Comparison of ENCODE assay signal across 12 cellular contexts in genomic region chr9:124017929-124018730, GRCh38. TPM values are rescaled to one million over a fixed set of nuclear protein-coding genes. Genes with fewer than 3 reads are reported as not detected.
DNase-seq lines count a peak whose midpoint lies in the region; ATAC-seq and TF ChIP-seq lines count a peak whose summit lies in the region.
"Had no signal": no experiment of that assay in that cellular context is flagged by ENCODE, and none has a peak within 500 bp of the region (broad histone marks: within the 10 kb centered on the region; RNA-seq: fewer than 3 reads in every experiment).

No MANE protein-coding gene starts in this region.

- H3K4me3 ChIP-seq in esophagus muscularis mucosa = peak overlapping the region; percentile 18 to 39 (median 35)
- H3K4me3 ChIP-seq in retinal pigment epithelial cell (ENCODE audit: low read length) = peak overlapping the region; percentile 97
- H3K4me3 ChIP-seq: MG63 had no signal

- DNase-seq in NCI-H2227 (lab: John Stamatoyannopoulos, UW; ENCODE audit: unreplicated experiment) (peak; percentile 46), esophagus muscularis mucosa (ENCODE audit: extremely low spot score) (no peak), retinal pigment epithelial cell (ENCODE audit: low read depth) (no peak), foreskin keratinocyte (no peak), NCI-H1930 (lab: John Stamatoyannopoulos, UW) (no peak), NCI-H446 treated with DMSO at 0.1 percent for 48 hours (lab: John Stamatoyannopoulos, UW) (no peak)
- DNase-seq: MG63, substantia nigra had no signal

- 3% methylated on average over 53 of the region's 64 CpGs for WGBS in esophagus muscularis mucosa

- peaks cover 31 to 100% (median 96%) of the 10 kb centered on the region in 4 donors for H3K27me3 ChIP-seq in esophagus muscularis mucosa
- H3K27me3 ChIP-seq in foreskin keratinocyte = peaks cover 100% of the 10 kb centered on the region
- H3K27me3 ChIP-seq: MG63 had no signal

- H3K9ac ChIP-seq in ES-I3 (ENCODE audit: low read depth, low read length) = peak overlapping the region; percentile 49; the same call in 1 of the 2 replicates

- H3K27ac ChIP-seq in esophagus muscularis mucosa (replicated peaks in 1 of 4) (no peak overlapping the region), foreskin keratinocyte (no peak overlapping the region)

- H3K4me1 ChIP-seq in ES-I3 (ENCODE audit: insufficient read depth, low read length) (peaks cover 4% of the 10 kb centered on the region), esophagus muscularis mucosa (peaks cover 34 to 79% (median 58%) of the 10 kb centered on the region in 4 donors), foreskin keratinocyte (no peaks in the 10 kb centered on the region)

- intact Hi-C loops in esophagus muscularis mucosa (cut with DNase I) = no loop called here

- TF ChIP-seq POLR2A in esophagus muscularis mucosa (IDR thresholded peaks at IDR 0.05; ENCODE audit: low read depth) = no peak

- TF ChIP-seq CTCF in esophagus muscularis mucosa (IDR thresholded peaks at IDR 0.05) (no peak), retinal pigment epithelial cell (conservative IDR thresholded peaks at IDR 0.05; ENCODE audit: low read depth, low read length) (no peak), foreskin keratinocyte (conservative IDR thresholded peaks at IDR 0.05) (no peak)

- no peak for TF ChIP-seq EP300 in esophagus muscularis mucosa (IDR thresholded peaks at IDR 0.05)

- ATAC-seq in foreskin keratinocyte = no peak
- ATAC-seq in HG02885 (IDR thresholded peaks at IDR 0.05; ENCODE audit: poor library complexity, unreplicated experiment) = no peak

- H3K36me3 ChIP-seq in ES-I3 (ENCODE audit: insufficient read depth, low read length) = no peaks in the 10 kb centered on the region
- no peaks in the 10 kb centered on the region for H3K36me3 ChIP-seq in esophagus muscularis mucosa
- H3K36me3 ChIP-seq: MG63 had no signal

- H3K9me3 ChIP-seq in ES-I3 (ENCODE audit: control insufficient read depth, insufficient read depth, low read length) (no peaks in the 10 kb centered on the region), esophagus muscularis mucosa (no peaks in the 10 kb centered on the region)
- H3K9me3 ChIP-seq: MG63 had no signal

RNA-seq across cellular contexts. Expression of gene LHX2, which starts 6.6 kb away (rescaled TPM):
- total RNA-seq in esophagus muscularis mucosa (not detected), foreskin keratinocyte (not detected in 2 replicates)
- polyA plus RNA-seq in foreskin keratinocyte = not detected in 2 replicates
- total RNA-seq: renal cortical epithelial cell, SK-MEL-5 had no signal
